In genomic region chr1:180248731-180249681, GRCh38 we compare ENCODE assay signal across 11 cellular contexts. TPM values are rescaled to one million over a fixed set of nuclear protein-coding genes. Genes with fewer than 3 reads are reported as not detected.
DNase-seq lines count a peak whose midpoint lies in the region; ATAC-seq and TF ChIP-seq lines count a peak whose summit lies in the region.
"Had no signal": no experiment of that assay in that cellular context is flagged by ENCODE, and none has a peak within 500 bp of the region (broad histone marks: within the 10 kb centered on the region; RNA-seq: fewer than 3 reads in every experiment).

No MANE protein-coding gene starts in this region.

- H3K4me3 Mint-ChIP-seq in endothelial cell (ENCODE audit: unreplicated experiment) = peak overlapping the region; percentile 86
- H3K4me3 Mint-ChIP-seq: CD4-positive, alpha-beta T cell; neural crest cell had no signal

- peaks cover 14% of the 10 kb centered on the region for H3K27me3 Mint-ChIP-seq in endothelial cell (ENCODE audit: unreplicated experiment)

- H3K4me3 ChIP-seq in BE2C (ENCODE audit: low read depth, low read length) (no peak overlapping the region), esophagus muscularis mucosa (no peak overlapping the region)
- H3K4me3 ChIP-seq: transverse colon had no signal

- TF ChIP-seq EP300 in esophagus muscularis mucosa (IDR thresholded peaks at IDR 0.05) = no peak

- DNase-seq in BE2C (peak; percentile 68), NCI-H524 treated with DMSO at 0.1 percent for 48 hours (lab: John Stamatoyannopoulos, UW) (peak; percentile 44), endothelial cell (ENCODE audit: low spot score) (no peak), esophagus muscularis mucosa (ENCODE audit: extremely low spot score) (no peak), GF-D8 (lab: John Stamatoyannopoulos, UW) (no peak)
- DNase-seq in activated naive CD4-positive, alpha-beta T cell treated with Interleukin-2 at 50 U/mL for 16 hours = no peak
- DNase-seq: CD4-positive, alpha-beta T cell; transverse colon had no signal

- no peak for ATAC-seq in GM19395 (IDR thresholded peaks at IDR 0.05; ENCODE audit: unreplicated experiment)

- no peaks in the 10 kb centered on the region for H3K27me3 ChIP-seq in BE2C
- peaks cover 0 to 66% (median 6%) of the 10 kb centered on the region in 4 donors for H3K27me3 ChIP-seq in esophagus muscularis mucosa

- H3K27ac ChIP-seq in esophagus muscularis mucosa (replicated peaks in 1 of 4) = no peak overlapping the region
- H3K27ac ChIP-seq: transverse colon had no signal

- H3K9me3 ChIP-seq in BE2C (no peaks in the 10 kb centered on the region), esophagus muscularis mucosa (no peaks in the 10 kb centered on the region)
- H3K9me3 ChIP-seq: transverse colon had no signal

- H3K4me1 ChIP-seq in BE2C (no peaks in the 10 kb centered on the region), esophagus muscularis mucosa (no peaks in the 10 kb centered on the region)

- peaks cover 11% of the 10 kb centered on the region for H3K36me3 Mint-ChIP-seq in endothelial cell (ENCODE audit: low read depth, unreplicated experiment)

- TF ChIP-seq POLR2A in esophagus muscularis mucosa (IDR thresholded peaks at IDR 0.05; ENCODE audit: low read depth) = no peak

- peaks cover 63% of the 10 kb centered on the region for H3K4me1 Mint-ChIP-seq in endothelial cell (ENCODE audit: unreplicated experiment)

- intact Hi-C loops in esophagus muscularis mucosa (cut with DNase I) = no loop called here

- peak; percentile 40; the same call in 1 of the 2 replicates for TF ChIP-seq CTCF in BE2C (IDR thresholded peaks at IDR 0.05; ENCODE audit: low read depth, low read length)
- peak; percentile 34 for TF ChIP-seq CTCF in GM12873 (IDR thresholded peaks at IDR 0.05; ENCODE audit: insufficient read depth, low read depth, low read length, missing control alignments)
- no peak for TF ChIP-seq CTCF in endothelial cell (IDR thresholded peaks at IDR 0.05; ENCODE audit: unreplicated experiment)
- no peak for TF ChIP-seq CTCF in esophagus muscularis mucosa (IDR thresholded peaks at IDR 0.05)

- WGBS in esophagus muscularis mucosa = 68% methylated on average over 9 of the region's 11 CpGs

- no peaks in the 10 kb centered on the region for H3K36me3 ChIP-seq in BE2C
- no peaks in the 10 kb centered on the region for H3K36me3 ChIP-seq in esophagus muscularis mucosa
- H3K36me3 ChIP-seq: transverse colon had no signal

- peak overlapping the region; percentile 97 for H3K27ac Mint-ChIP-seq in endothelial cell (ENCODE audit: unreplicated experiment)
- H3K27ac Mint-ChIP-seq: CD4-positive, alpha-beta T cell had no signal

- no peaks in the 10 kb centered on the region for H3K9me3 Mint-ChIP-seq in endothelial cell (ENCODE audit: unreplicated experiment)
- H3K9me3 Mint-ChIP-seq: CD4-positive, alpha-beta T cell; neural crest cell had no signal

RNA-seq across cellular contexts. Expression of gene LHX4, which starts 18.9 kb away (rescaled TPM):
- 0.46 TPM for polyA plus RNA-seq in BE2C (2012; ENCODE audit: insufficient read depth, insufficient read length, low read depth)
- total RNA-seq in endothelial cell (ENCODE audit: unreplicated experiment) = 1.5 TPM
- total RNA-seq in esophagus muscularis mucosa = not detected

Comparison
In these comparisons a context has a peak if more than half of its experiments do, and no peak if none do; other contexts are left out.
1. DNase-seq: peak in BE2C (single experiment) and NCI-H524 treated with DMSO at 0.1 percent for 48 hours (single experiment); none in endothelial cell (single experiment), esophagus muscularis mucosa (single experiment), activated naive CD4-positive, alpha-beta T cell treated with Interleukin-2 at 50 U/mL for 16 hours (single experiment) and GF-D8 (single experiment).
2. CTCF ChIP-seq: peak in BE2C (single experiment) and GM12873 (single experiment); none in endothelial cell (single experiment) and esophagus muscularis mucosa (0 of 3).